1 cellular context compared by ENCODE assay signal in the genomic region with DNA sequence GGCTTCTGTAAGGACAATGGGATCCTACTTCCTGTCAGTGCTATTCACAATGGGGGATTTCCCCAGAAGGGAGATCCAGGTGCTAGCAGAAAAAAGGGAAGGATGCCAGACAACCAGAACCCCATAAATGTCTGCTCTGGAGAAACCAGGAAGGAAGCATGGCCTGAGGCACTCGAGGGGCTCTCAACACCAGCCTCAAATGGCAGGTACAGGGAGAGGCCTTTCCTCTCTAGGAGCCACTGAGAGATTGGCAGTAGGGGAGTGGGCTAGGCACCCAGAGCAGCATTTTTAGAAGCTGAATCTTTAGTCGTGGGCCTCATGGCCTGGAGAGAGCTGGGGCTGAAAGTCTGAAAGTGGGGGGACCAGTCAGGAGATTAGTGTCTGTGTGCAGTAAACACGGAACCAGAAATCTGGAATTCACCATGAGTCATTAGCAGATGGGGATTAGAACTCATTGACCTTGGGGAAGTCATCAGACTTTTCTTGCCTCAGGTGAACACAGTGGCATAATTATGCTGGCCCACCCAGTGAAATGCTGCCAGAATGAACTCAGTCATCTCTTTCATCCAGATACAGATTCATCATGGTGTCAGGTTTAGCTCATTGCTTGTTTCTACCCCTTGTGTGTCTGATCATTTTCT.
TF ChIP-seq lines count a peak whose summit lies in the region.

No MANE protein-coding gene starts in this region.

TF ChIP-seq in HepG2, 621 proteins besides CTCF, POLR2A, EP300 and RAD21 (continued from another document):
- TF ChIP-seq, protein P1, sequence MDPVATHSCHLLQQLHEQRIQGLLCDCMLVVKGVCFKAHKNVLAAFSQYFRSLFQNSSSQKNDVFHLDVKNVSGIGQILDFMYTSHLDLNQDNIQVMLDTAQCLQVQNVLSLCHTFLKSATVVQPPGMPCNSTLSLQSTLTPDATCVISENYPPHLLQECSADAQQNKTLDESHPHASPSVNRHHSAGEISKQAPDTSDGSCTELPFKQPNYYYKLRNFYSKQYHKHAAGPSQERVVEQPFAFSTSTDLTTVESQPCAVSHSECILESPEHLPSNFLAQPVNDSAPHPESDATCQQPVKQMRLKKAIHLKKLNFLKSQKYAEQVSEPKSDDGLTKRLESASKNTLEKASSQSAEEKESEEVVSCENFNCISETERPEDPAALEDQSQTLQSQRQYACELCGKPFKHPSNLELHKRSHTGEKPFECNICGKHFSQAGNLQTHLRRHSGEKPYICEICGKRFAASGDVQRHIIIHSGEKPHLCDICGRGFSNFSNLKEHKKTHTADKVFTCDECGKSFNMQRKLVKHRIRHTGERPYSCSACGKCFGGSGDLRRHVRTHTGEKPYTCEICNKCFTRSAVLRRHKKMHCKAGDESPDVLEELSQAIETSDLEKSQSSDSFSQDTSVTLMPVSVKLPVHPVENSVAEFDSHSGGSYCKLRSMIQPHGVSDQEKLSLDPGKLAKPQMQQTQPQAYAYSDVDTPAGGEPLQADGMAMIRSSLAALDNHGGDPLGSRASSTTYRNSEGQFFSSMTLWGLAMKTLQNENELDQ (CRISPR knock-in tag; IDR thresholded peaks at IDR 0.05; ENCODE audit: borderline replicate concordance): no peak
- TF ChIP-seq RARA (CRISPR knock-in tag; IDR thresholded peaks at IDR 0.05) (0 out of 2 replicates have a peak, but pooled peaks have one; percentile 12), ZNF180 (CRISPR knock-in tag; IDR thresholded peaks at IDR 0.05; ENCODE audit: borderline replicate concordance, low read depth) (no peak), ZBTB8A (CRISPR knock-in tag; IDR thresholded peaks at IDR 0.05; ENCODE audit: borderline replicate concordance, low read depth) (no peak), TBX2 (CRISPR knock-in tag; IDR thresholded peaks at IDR 0.05; ENCODE audit: borderline replicate concordance) (0 out of 2 replicates have a peak, but pooled peaks have one; percentile 8), ZNF432 (CRISPR knock-in tag; IDR thresholded peaks at IDR 0.05; ENCODE audit: borderline replicate concordance) (no peak), DPF2 (CRISPR knock-in tag; IDR thresholded peaks at IDR 0.05; ENCODE audit: borderline replicate concordance, low read depth) (no peak), FOSL2 (CRISPR knock-in tag; IDR thresholded peaks at IDR 0.05) (peak; percentile 60), ERF (CRISPR knock-in tag; IDR thresholded peaks at IDR 0.05) (no peak), ZNF543 (CRISPR knock-in tag; IDR thresholded peaks at IDR 0.05) (no peak), PHF8 (CRISPR knock-in tag; IDR thresholded peaks at IDR 0.05) (0 out of 2 replicates have a peak, but pooled peaks have one; percentile 2), IRX3 (CRISPR knock-in tag; IDR thresholded peaks at IDR 0.05; ENCODE audit: borderline replicate concordance, low read depth) (no peak), CREM (IDR thresholded peaks at IDR 0.05) (no peak), CREM (CRISPR knock-in tag; IDR thresholded peaks at IDR 0.05) (no peak), ZFY (CRISPR knock-in tag; IDR thresholded peaks at IDR 0.05) (0 out of 2 replicates have a peak, but pooled peaks have one; percentile 2), ZNF629 (CRISPR knock-in tag; conservative IDR thresholded peaks at IDR 0.05) (no peak)
- TF ChIP-seq, protein P2, sequence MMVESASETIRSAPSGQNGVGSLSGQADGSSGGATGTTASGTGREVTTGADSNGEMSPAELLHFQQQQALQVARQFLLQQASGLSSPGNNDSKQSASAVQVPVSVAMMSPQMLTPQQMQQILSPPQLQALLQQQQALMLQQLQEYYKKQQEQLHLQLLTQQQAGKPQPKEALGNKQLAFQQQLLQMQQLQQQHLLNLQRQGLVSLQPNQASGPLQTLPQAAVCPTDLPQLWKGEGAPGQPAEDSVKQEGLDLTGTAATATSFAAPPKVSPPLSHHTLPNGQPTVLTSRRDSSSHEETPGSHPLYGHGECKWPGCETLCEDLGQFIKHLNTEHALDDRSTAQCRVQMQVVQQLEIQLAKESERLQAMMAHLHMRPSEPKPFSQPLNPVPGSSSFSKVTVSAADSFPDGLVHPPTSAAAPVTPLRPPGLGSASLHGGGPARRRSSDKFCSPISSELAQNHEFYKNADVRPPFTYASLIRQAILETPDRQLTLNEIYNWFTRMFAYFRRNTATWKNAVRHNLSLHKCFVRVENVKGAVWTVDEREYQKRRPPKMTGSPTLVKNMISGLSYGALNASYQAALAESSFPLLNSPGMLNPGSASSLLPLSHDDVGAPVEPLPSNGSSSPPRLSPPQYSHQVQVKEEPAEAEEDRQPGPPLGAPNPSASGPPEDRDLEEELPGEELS (CRISPR knock-in tag; IDR thresholded peaks at IDR 0.05): no peak
- TF ChIP-seq, protein P3, sequence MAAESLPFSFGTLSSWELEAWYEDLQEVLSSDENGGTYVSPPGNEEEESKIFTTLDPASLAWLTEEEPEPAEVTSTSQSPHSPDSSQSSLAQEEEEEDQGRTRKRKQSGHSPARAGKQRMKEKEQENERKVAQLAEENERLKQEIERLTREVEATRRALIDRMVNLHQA (CRISPR knock-in tag; IDR thresholded peaks at IDR 0.05): no peak
